In genomic region chr14:31405106-31405505, GRCh38 we compare ENCODE assay signal across 25 cellular contexts.
"Had no signal": no experiment of that assay in that cellular context is flagged by ENCODE, and none has a peak within 500 bp of the region (broad histone marks: within the 10 kb centered on the region; RNA-seq: fewer than 3 reads in every experiment).

No MANE protein-coding gene starts in this region.

- H3K4me3 ChIP-seq: coronary artery, dorsolateral prefrontal cortex, esophagus squamous epithelium, gastrocnemius medialis, heart right ventricle, left lung, lower lobe of right lung, mucosa of descending colon had no signal

- DNase-seq: dermis blood vessel endothelial cell; dorsolateral prefrontal cortex; effector CD4-positive, alpha-beta T cell; effector memory CD4-positive, alpha-beta T cell; esophagus squamous epithelium; foreskin fibroblast; foreskin melanocyte; gastrocnemius medialis; glutamatergic neuron; head of caudate nucleus; heart right ventricle; hippocampal formation; left cardiac atrium; left lung; left ventricle myocardium superior; lower lobe of right lung; mesenchymal stem cell; mucosa of descending colon had no signal

- H3K9me3 ChIP-seq: esophagus squamous epithelium, gastrocnemius medialis, heart right ventricle, left lung, lower lobe of right lung, mucosa of descending colon had no signal

- H3K4me1 ChIP-seq: esophagus squamous epithelium had no signal

- ATAC-seq: esophagus mucosa, gastrocnemius medialis, heart right ventricle, left cardiac atrium, left lung, left ventricle myocardium superior, lower lobe of right lung had no signal

- H3K27ac Mint-ChIP-seq: mesothelial cell of epicardium had no signal

- FAIRE-seq: colon, endometrium, keratinocyte had no signal

- H3K27ac ChIP-seq: coronary artery, dorsolateral prefrontal cortex, epithelial cell of prostate, esophagus squamous epithelium, gastrocnemius medialis, heart right ventricle, left lung, lower lobe of right lung had no signal

- H3K27me3 ChIP-seq: dorsolateral prefrontal cortex, esophagus squamous epithelium, gastrocnemius medialis, heart right ventricle, left lung had no signal

- H3K9me3 Mint-ChIP-seq: mesothelial cell of epicardium had no signal

- H3K4me3 Mint-ChIP-seq: mesothelial cell of epicardium had no signal
